13 cellular contexts compared by ENCODE assay signal in genomic region chr19:15303105-15303780, GRCh38. TPM values are rescaled to one million over a fixed set of nuclear protein-coding genes. Genes with fewer than 3 reads are reported as not detected.
DNase-seq lines count a peak whose midpoint lies in the region; FAIRE-seq and TF ChIP-seq lines count a peak whose summit lies in the region.
"Had no signal": no experiment of that assay in that cellular context is flagged by ENCODE, and none has a peak within 500 bp of the region (broad histone marks: within the 10 kb centered on the region; RNA-seq: fewer than 3 reads in every experiment).

No MANE protein-coding gene starts in this region.

- H3K4me1 Mint-ChIP-seq in brain, result peaks cover 51% of the 10 kb centered on the region

- FAIRE-seq in D721Med (lab: Jason Lieb, UNC), result no peak

- H3K4me1 ChIP-seq in muscle layer of duodenum (ENCODE audit: control insufficient read depth in 1 of 2, insufficient read depth in 2 of 2, low read length in 2 of 2), result peaks cover 11 to 60% of the 10 kb centered on the region in 2 donors

- H3K9me3 ChIP-seq in muscle layer of duodenum (ENCODE audit: control insufficient read depth in 1 of 2, low read length in 2 of 2), result no peaks in the 10 kb centered on the region

- TF ChIP-seq CTCF in 22Rv1 (IDR thresholded peaks at IDR 0.05) (no peak), LNCaP clone FGC (IDR thresholded peaks at IDR 0.05; ENCODE audit: control insufficient read depth, extremely low read depth, insufficient read depth) (no peak), brain (conservative IDR thresholded peaks at IDR 0.05) (no peak), D721Med (IDR thresholded peaks at IDR 0.05; ENCODE audit: insufficient read depth, missing control alignments) (no peak)

- H3K27ac ChIP-seq in 22Rv1 (peak overlapping the region; percentile 77), muscle layer of duodenum (ENCODE audit: low read length) (peak overlapping the region; percentile 7)
- H3K27ac ChIP-seq: neural progenitor cell had no signal

- H3K4me3 Mint-ChIP-seq in brain, result peak overlapping the region in 1 of 5 experiments; percentile 64
- H3K4me3 Mint-ChIP-seq: activated CD8-positive, alpha-beta memory T cell treated with anti-CD3 and anti-CD28 coated beads, Interleukin-2, amount 10 ng/mL, durations not matched to agents 7 days and 5 days; dendritic cell treated with granulocyte-macrophage colony-stimulating factor and Interleukin-4, amounts not matched to agents 40 ng/mL and 50 ng/mL, for 4 days; neural progenitor cell had no signal

- H3K36me3 ChIP-seq in muscle layer of duodenum (ENCODE audit: control insufficient read depth in 1 of 2, insufficient read depth in 2 of 2, low read length in 2 of 2), result no peaks in the 10 kb centered on the region
- H3K36me3 ChIP-seq: neural progenitor cell had no signal

- H3K36me3 Mint-ChIP-seq in brain, result peaks cover 66% of the 10 kb centered on the region

- H3K9me3 Mint-ChIP-seq in brain, result peaks cover 3 to 44% (median 36%) of the 10 kb centered on the region in 5 experiments
- H3K9me3 Mint-ChIP-seq: dendritic cell treated with granulocyte-macrophage colony-stimulating factor and Interleukin-4, amounts not matched to agents 40 ng/mL and 50 ng/mL, for 4 days had no signal

- H3K4me3 ChIP-seq in LNCaP clone FGC (ENCODE audit: low read depth, low read length) (peak overlapping the region; percentile 20), muscle layer of duodenum (ENCODE audit: low read depth in 1 of 2, low read length in 2 of 2) (peak overlapping the region in 1 of 2 donors; percentile 10)
- H3K4me3 ChIP-seq: neural progenitor cell had no signal

- peak; percentile 59 for DNase-seq in LNCaP clone FGC (ENCODE audit: low read depth)
- no peak for DNase-seq in SIG-M5 treated with dmso at 0.1 percent for 504 hours (lab: John Stamatoyannopoulos, UW; ENCODE audit: unreplicated experiment)
- no peak for DNase-seq in SIG-M5 (lab: John Stamatoyannopoulos, UW)
- no peak for DNase-seq in D721Med (ENCODE audit: insufficient read length, low spot score)
- DNase-seq in activated CD8-positive, alpha-beta memory T cell treated with anti-CD3 and anti-CD28 coated beads, Interleukin-2, amount 50 U/mL, for 4 hours, result no peak
- DNase-seq: activated CD8-positive, alpha-beta memory T cell treated with anti-CD3 and anti-CD28 coated beads, Interleukin-2, amount 10 ng/mL, durations not matched to agents 7 days and 5 days; C1 segment of cervical spinal cord; NCI-H2081 treated with DMSO at 0.1 percent for 48 hours had no signal

- H3K27ac Mint-ChIP-seq in brain, result peak overlapping the region; percentile 6 to 87 (median 54)
- H3K27ac Mint-ChIP-seq: dendritic cell treated with granulocyte-macrophage colony-stimulating factor and Interleukin-4, amounts not matched to agents 40 ng/mL and 50 ng/mL, for 4 days; neural progenitor cell had no signal

- no peaks in the 10 kb centered on the region for H3K27me3 ChIP-seq in muscle layer of duodenum (ENCODE audit: low read depth, low read length)
- H3K27me3 ChIP-seq: neural progenitor cell had no signal

- peaks cover 3% of the 10 kb centered on the region for H3K27me3 Mint-ChIP-seq in brain
- H3K27me3 Mint-ChIP-seq: activated CD8-positive, alpha-beta memory T cell treated with anti-CD3 and anti-CD28 coated beads, Interleukin-2, amount 10 ng/mL, durations not matched to agents 7 days and 5 days; dendritic cell treated with granulocyte-macrophage colony-stimulating factor and Interleukin-4, amounts not matched to agents 40 ng/mL and 50 ng/mL, for 4 days had no signal

RNA-seq across cellular contexts. Expression of gene BRD4, which starts 29.1 kb away (rescaled TPM):
- polyA plus RNA-seq in brain (ENCODE audit: insufficient read depth, low read depth, low replicate concordance), result 46.0 TPM
